ENCODE assay signal across 20 cellular contexts in genomic region chr15:81337241-81337640, GRCh38. TPM values are rescaled to one million over a fixed set of nuclear protein-coding genes. Genes with fewer than 3 reads are reported as not detected.
"Had no signal": no experiment of that assay in that cellular context is flagged by ENCODE, and none has a peak within 500 bp of the region (broad histone marks: within the 10 kb centered on the region; RNA-seq: fewer than 3 reads in every experiment).

No MANE protein-coding gene starts in this region.

- H3K27ac ChIP-seq: cardiac muscle cell, ovary had no signal

- H3K4me3 ChIP-seq: cardiac muscle cell, gastrocnemius medialis, mucosa of descending colon, ovary, smooth muscle cell, tibial nerve had no signal

- H3K4me3 Mint-ChIP-seq: activated CD4-positive, alpha-beta T cell treated with anti-CD3 and anti-CD28 coated beads for 36 hours; activated T-helper 1 cell treated with anti-CD3 and anti-CD28 coated beads, Interleukin-12 subunit alpha, Interleukin-12 subunit beta, Interleukin-2, Interleukin-4 antibody, amounts not matched to agents 30 ng/mL and 10 ng/mL and 1 ng/mL, durations not matched to agents 14 hours and 24 hours and 36 hours; memory B cell; naive B cell; neural crest cell; WTC11 had no signal

- H3K4me1 Mint-ChIP-seq: neural crest cell, WTC11 had no signal

- H3K27me3 ChIP-seq: cardiac muscle cell, gastrocnemius medialis, ovary, tibial nerve had no signal

- H3K27ac Mint-ChIP-seq: activated CD4-positive, alpha-beta T cell treated with anti-CD3 and anti-CD28 coated beads for 36 hours; activated T-helper 1 cell treated with anti-CD3 and anti-CD28 coated beads, Interleukin-12 subunit alpha, Interleukin-12 subunit beta, Interleukin-2, Interleukin-4 antibody, amounts not matched to agents 30 ng/mL and 10 ng/mL and 1 ng/mL, durations not matched to agents 14 hours and 24 hours and 36 hours; memory B cell; WTC11 had no signal

- H3K9me3 ChIP-seq: gastrocnemius medialis, mucosa of descending colon, ovary, tibial nerve had no signal

- H3K36me3 ChIP-seq: cardiac muscle cell, gastrocnemius medialis, ovary, tibial nerve had no signal

- H3K9me3 Mint-ChIP-seq: activated naive CD4-positive, alpha-beta T cell treated with anti-CD3 and anti-CD28 coated beads, Interleukin-2, amount 50 U/mL, for 72 hours; activated T-helper 1 cell treated with anti-CD3 and anti-CD28 coated beads, Interleukin-12 subunit alpha, Interleukin-12 subunit beta, Interleukin-2, Interleukin-4 antibody, amounts not matched to agents 30 ng/mL and 10 ng/mL and 1 ng/mL, durations not matched to agents 14 hours and 24 hours and 36 hours; memory B cell; naive B cell; neural crest cell; WTC11 had no signal

- DNase-seq: activated T-cell treated with anti-CD3 and anti-CD28 coated beads for 4 hours, gastrocnemius medialis, kidney, substantia nigra had no signal

- H3K36me3 Mint-ChIP-seq: activated naive CD4-positive, alpha-beta T cell treated with anti-CD3 and anti-CD28 coated beads, Interleukin-2, amount 50 U/mL, for 72 hours; memory B cell; naive B cell; WTC11 had no signal

RNA-seq across cellular contexts. Expression of gene TMC3, which starts 36.8 kb away (rescaled TPM):
- total RNA-seq: activated CD4-positive, alpha-beta T cell treated with anti-CD3 and anti-CD28 coated beads for 36 hours; activated naive CD4-positive, alpha-beta T cell treated with anti-CD3 and anti-CD28 coated beads, Interleukin-2, amount 50 U/mL, for 72 hours; activated T-helper 1 cell treated with anti-CD3 and anti-CD28 coated beads, Interleukin-12 subunit alpha, Interleukin-12 subunit beta, Interleukin-2, Interleukin-4 antibody, amounts not matched to agents 30 ng/mL and 10 ng/mL and 1 ng/mL, durations not matched to agents 14 hours and 24 hours and 36 hours; gastrocnemius medialis; kidney; left lobe of liver; neural crest cell; pulmonary artery endothelial cell; SK-MEL-5; smooth muscle cell; tibial nerve; WTC11 had no signal
- polyA plus RNA-seq: esophagus, ovary, smooth muscle cell had no signal
